8 cellular contexts compared by ENCODE assay signal in genomic region chr15:80693682-80694623, GRCh38. TPM values are rescaled to one million over a fixed set of nuclear protein-coding genes. Genes with fewer than 3 reads are reported as not detected.
DNase-seq lines count a peak whose midpoint lies in the region; TF ChIP-seq lines count a peak whose summit lies in the region.

No MANE protein-coding gene starts in this region.

- DNase-seq in DMS 273 (lab: John Stamatoyannopoulos, UW; ENCODE audit: unreplicated experiment) (peak; percentile 55), DMS 273 treated with DMSO at 0.1 percent for 48 hours (lab: John Stamatoyannopoulos, UW) (no peak), amniotic epithelial cell (ENCODE audit: low read depth) (peak; percentile 23), iris pigment epithelial cell (ENCODE audit: low read depth) (peak; percentile 36), superior temporal gyrus (ENCODE audit: extremely low spot score) (peak; percentile 60), HEK293T (ENCODE audit: extremely low spot score) (no peak), hippocampal formation (lab: John Stamatoyannopoulos, UW) (no peak)
- no peak for DNase-seq in Jurkat, Clone E6-1 (ENCODE audit: low read depth, low spot score)

- peak overlapping the region; percentile 51 for H3K4me3 ChIP-seq in Jurkat, Clone E6-1 (ENCODE audit: low read length)

- POLR2A ChIA-PET in HEK293T (lab: Yijun Ruan, JAX), result interaction anchor here (1.1 to 2.0 kb wide), 4 partner anchors 18 to 82 kb away, joined by 3 to 8 read pairs (median 4); no protein-coding TSS in a partner anchor

- CTCF ChIA-PET in HEK293T (lab: Yijun Ruan, JAX), result interaction anchor here (1.0 kb wide), 1 partner anchor 86 kb away, joined by 4 read pairs; no protein-coding TSS in a partner anchor

TF ChIP-seq in HEK293T, 16 proteins besides CTCF, POLR2A, EP300 and RAD21:
- no peak for TF ChIP-seq ARNT (IDR thresholded peaks at IDR 0.05)
- TF ChIP-seq FOXK2 (IDR thresholded peaks at IDR 0.05), result no peak
- no peak for TF ChIP-seq SP1 (IDR thresholded peaks at IDR 0.05)

RNA-seq across cellular contexts. Expression of gene ABHD17C, which starts 1.2 kb away (rescaled TPM):
- polyA plus RNA-seq in Jurkat, Clone E6-1 (2012; ENCODE audit: insufficient read depth, insufficient read length), result 8.9 TPM

Comparison
In these comparisons a context has a peak if more than half of its experiments do, and no peak if none do; other contexts are left out.
1. DNase-seq: peak in DMS 273 (single experiment), amniotic epithelial cell (single experiment), iris pigment epithelial cell (single experiment) and superior temporal gyrus (single experiment); none in DMS 273 treated with DMSO at 0.1 percent for 48 hours (single experiment), Jurkat, Clone E6-1 (single experiment), HEK293T (single experiment) and hippocampal formation (0 of 2).